In the genomic region with DNA sequence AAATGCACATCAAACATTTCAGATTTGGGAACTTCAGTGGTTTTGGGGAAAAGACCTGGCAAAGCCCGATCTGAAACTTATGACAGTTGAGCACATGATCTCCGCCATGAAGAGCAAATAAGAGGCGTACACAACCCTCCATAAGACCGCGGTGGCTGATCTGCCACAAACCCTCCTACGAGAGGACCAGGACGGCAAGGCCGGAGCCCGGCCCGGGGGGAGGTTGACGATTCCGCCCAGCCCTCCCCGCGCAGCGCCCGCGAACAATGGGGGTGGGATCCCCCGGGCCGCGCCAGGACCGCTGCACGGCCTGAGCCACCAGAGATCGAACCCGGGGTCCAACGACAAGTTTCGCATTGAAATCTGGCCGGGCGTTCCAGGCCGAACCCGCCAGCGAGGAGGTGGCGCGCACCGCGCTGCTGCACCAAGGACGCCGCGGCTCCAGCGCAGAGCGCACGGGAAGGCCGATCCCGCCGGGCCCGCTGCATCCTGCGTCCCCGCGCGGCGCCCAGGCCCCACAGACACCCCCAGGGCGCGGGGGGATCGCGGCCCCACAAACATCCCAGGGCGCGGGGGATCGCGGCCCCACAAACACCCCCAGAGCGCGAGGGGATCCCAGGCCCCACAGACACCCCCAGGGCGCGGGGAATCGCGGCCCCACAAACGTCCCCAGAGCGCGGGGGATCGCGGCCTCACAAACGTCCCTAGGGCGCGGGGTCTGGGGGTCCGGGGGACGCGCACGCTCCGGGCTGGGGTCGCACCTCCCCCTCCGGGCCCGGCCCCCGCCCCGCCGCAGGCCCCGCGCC, we compare ENCODE assay signal across 8 cellular contexts. TPM values are rescaled to one million over a fixed set of nuclear protein-coding genes. Genes with fewer than 3 reads are reported as not detected.
DNase-seq lines count a peak whose midpoint lies in the region; ATAC-seq and TF ChIP-seq lines count a peak whose summit lies in the region.

No MANE protein-coding gene starts in this region.

- H3K4me3 ChIP-seq in GM08714 (ENCODE audit: low read length) (peak overlapping the region; percentile 19; the same call in 1 of the 2 replicates), parathyroid adenoma (ENCODE audit: low read depth, low read length) (peak overlapping the region; percentile 69)

- no peak overlapping the region for H3K27ac ChIP-seq in parathyroid adenoma

- H3K4me1 ChIP-seq in parathyroid adenoma: peaks cover 2% of the 10 kb centered on the region

- DNase-seq in SK-N-DZ (ENCODE audit: low spot score) (peak; percentile 50), globus pallidus (ENCODE audit: low spot score) (peak; percentile 67), mucosa of gallbladder (ENCODE audit: low spot score) (no peak)
- no peak for DNase-seq in stimulated activated CD4-positive, alpha-beta T cell treated with anti-CD3 and anti-CD28 coated beads, Interleukin-1b, Interleukin-23, amount 100 ng/mL, for 48 hours

- no peaks in the 10 kb centered on the region for H3K27me3 ChIP-seq in parathyroid adenoma (ENCODE audit: control insufficient read depth, insufficient read depth, low read length)

- no peaks in the 10 kb centered on the region for H3K36me3 ChIP-seq in parathyroid adenoma (ENCODE audit: control insufficient read depth, insufficient read depth, low read length)

- peak overlapping the region; percentile 95 for H3K4me2 ChIP-seq in parathyroid adenoma (ENCODE audit: low read length)

- no peaks in the 10 kb centered on the region for H3K9me3 ChIP-seq in parathyroid adenoma (ENCODE audit: control insufficient read depth, low read length)

- H2AFZ ChIP-seq in parathyroid adenoma: peak overlapping the region; percentile 71

- peaks cover 6% of the 10 kb centered on the region for H3K79me2 ChIP-seq in parathyroid adenoma

- ATAC-seq in HG02852 (IDR thresholded peaks at IDR 0.05; ENCODE audit: unreplicated experiment): no peak
- no peak for ATAC-seq in HG03135 (IDR thresholded peaks at IDR 0.05; ENCODE audit: unreplicated experiment)

- TF ChIP-seq CTCF in parathyroid adenoma (IDR thresholded peaks at IDR 0.05): no peak

- no peak overlapping the region for H3K9ac ChIP-seq in parathyroid adenoma

RNA-seq across cellular contexts. Expression of a gene that starts 0.6 kb away (rescaled TPM):
- 5.8 and 6.8 TPM in 2 replicates for polyA plus RNA-seq in SK-N-DZ (2014; cell fraction: cytosol; rRNA removed)
- polyA plus RNA-seq in SK-N-DZ (2014; cell fraction: nucleus; rRNA removed): 5.8 and 13.1 TPM in 2 replicates
- total RNA-seq in mucosa of gallbladder: 31.5 TPM

Comparison
In these comparisons a context has a peak if more than half of its experiments do, and no peak if none do; other contexts are left out.
1. DNase-seq: peak in SK-N-DZ (single experiment) and globus pallidus (single experiment); none in stimulated activated CD4-positive, alpha-beta T cell treated with anti-CD3 and anti-CD28 coated beads, Interleukin-1b, Interleukin-23, amount 100 ng/mL, for 48 hours (single experiment) and mucosa of gallbladder (single experiment).